In genomic region chr14:72609205-72609916, GRCh38 we compare ENCODE assay signal across 25 cellular contexts.
DNase-seq lines count a peak whose midpoint lies in the region; ATAC-seq and TF ChIP-seq lines count a peak whose summit lies in the region.
"Had no signal": no experiment of that assay in that cellular context is flagged by ENCODE, and none has a peak within 500 bp of the region (broad histone marks: within the 10 kb centered on the region; RNA-seq: fewer than 3 reads in every experiment).

No MANE protein-coding gene starts in this region.

- H3K27me3 Mint-ChIP-seq in activated CD8-positive, alpha-beta memory T cell treated with anti-CD3 and anti-CD28 coated beads, Interleukin-2, amount 10 ng/mL, durations not matched to agents 7 days and 5 days: peaks cover 27% of the 10 kb centered on the region

- H3K27ac ChIP-seq in HEK293 (ENCODE audit: extremely low read depth, low read depth, low read length): no peak overlapping the region
- H3K27ac ChIP-seq: ascending aorta, heart right ventricle had no signal

- no peak for TF ChIP-seq CTCF in HEK293 (tag by site-specific recombination; IDR thresholded peaks at IDR 0.05)

- no peak overlapping the region for H3K27ac Mint-ChIP-seq in activated CD8-positive, alpha-beta memory T cell treated with anti-CD3 and anti-CD28 coated beads, Interleukin-2, amount 10 ng/mL, durations not matched to agents 7 days and 5 days
- H3K27ac Mint-ChIP-seq: activated CD8-positive, alpha-beta T cell treated with anti-CD3 and anti-CD28 coated beads for 36 hours; WTC11 had no signal

- no peaks in the 10 kb centered on the region for H3K4me1 Mint-ChIP-seq in activated CD8-positive, alpha-beta memory T cell treated with anti-CD3 and anti-CD28 coated beads, Interleukin-2, amount 10 ng/mL, durations not matched to agents 7 days and 5 days
- H3K4me1 Mint-ChIP-seq: CD4-positive, CD25-positive, alpha-beta regulatory T cell had no signal

- H3K4me1 ChIP-seq in HEK293 (ENCODE audit: control insufficient read depth, insufficient read depth, low read length): no peaks in the 10 kb centered on the region
- H3K4me1 ChIP-seq: ascending aorta had no signal

- no peaks in the 10 kb centered on the region for H3K36me3 Mint-ChIP-seq in activated CD8-positive, alpha-beta memory T cell treated with anti-CD3 and anti-CD28 coated beads, Interleukin-2, amount 10 ng/mL, durations not matched to agents 7 days and 5 days
- H3K36me3 Mint-ChIP-seq: CD4-positive, CD25-positive, alpha-beta regulatory T cell; WTC11 had no signal

- H3K9me3 Mint-ChIP-seq in activated CD8-positive, alpha-beta memory T cell treated with anti-CD3 and anti-CD28 coated beads, Interleukin-2, amount 10 ng/mL, durations not matched to agents 7 days and 5 days (ENCODE audit: low read depth): no peaks in the 10 kb centered on the region
- H3K9me3 Mint-ChIP-seq: activated CD8-positive, alpha-beta T cell treated with anti-CD3 and anti-CD28 coated beads for 36 hours; activated T-cell treated with anti-CD3 and anti-CD28 coated beads, Interleukin-2, amount 50 U/mL, for 4 hours; CD4-positive, CD25-positive, alpha-beta regulatory T cell; IgD-negative memory B cell had no signal

- no peaks in the 10 kb centered on the region for H3K9me3 ChIP-seq in HEK293 (ENCODE audit: control insufficient read depth, insufficient read depth, low read depth, low read length)
- H3K9me3 ChIP-seq: ascending aorta, heart right ventricle had no signal

- POLR2A ChIA-PET in HEK293 (lab: Yijun Ruan, JAX): no interaction called here

- H3K36me3 ChIP-seq in HEK293 (ENCODE audit: control insufficient read depth in 2 of 2, insufficient read depth in 1 of 2, low read length in 2 of 2): no peaks in the 10 kb centered on the region
- H3K36me3 ChIP-seq: ascending aorta, heart right ventricle had no signal

- CTCF ChIA-PET in HEK293 (lab: Yijun Ruan, JAX): no interaction called here
- CTCF ChIA-PET in activated CD8-positive, alpha-beta memory T cell treated with anti-CD3 and anti-CD28 coated beads, Interleukin-2, amount 10 ng/mL, durations not matched to agents 7 days and 5 days (lab: Charles Lee): no interaction called here

- H3K4me3 ChIP-seq in HEK293 (ENCODE audit: low read depth, low read length): no peak overlapping the region
- H3K4me3 ChIP-seq: ascending aorta, dorsolateral prefrontal cortex, heart right ventricle had no signal

- ATAC-seq in activated CD8-positive, alpha-beta memory T cell treated with anti-CD3 and anti-CD28 coated beads, Interleukin-2, amount 10 ng/mL, durations not matched to agents 7 days and 5 days: no peak
- ATAC-seq in HG03457 (IDR thresholded peaks at IDR 0.05; ENCODE audit: unreplicated experiment): no peak
- ATAC-seq: activated CD8-positive, alpha-beta T cell treated with anti-CD3 and anti-CD28 coated beads for 36 hours; activated T-cell treated with anti-CD3 and anti-CD28 coated beads, Interleukin-2, amount 50 U/mL, for 4 hours; heart right ventricle; WTC11 had no signal

- DNase-seq in activated CD8-positive, alpha-beta memory T cell treated with anti-CD3 and anti-CD28 coated beads, Interleukin-2, amount 10 ng/mL, durations not matched to agents 7 days and 5 days: peak; percentile 31
- DNase-seq in islet precursor cell: peak; percentile 52
- DNase-seq in stimulated activated CD8-positive, alpha-beta memory T cell treated with anti-CD3 and anti-CD28 coated beads, Interleukin-4, amount 100 ng/mL, for 48 hours: peak; percentile 16
- no peak for DNase-seq in anterior cingulate cortex (lab: John Stamatoyannopoulos, UW)
- no peak for DNase-seq in T-helper 9 cell
- DNase-seq: activated CD8-positive, alpha-beta T cell treated with anti-CD3 and anti-CD28 coated beads for 36 hours; activated naive CD4-positive, alpha-beta T cell treated with Interleukin-2 at 50 U/mL for 16 hours; activated T-cell treated with anti-CD3 and anti-CD28 coated beads, Interleukin-2, amount 50 U/mL, for 4 hours; CD4-positive, CD25-positive, alpha-beta regulatory T cell; central memory CD4-positive, alpha-beta T cell; heart right ventricle; left cardiac atrium; NCI-H1092; NCI-H187 treated with DMSO at 0.1 percent for 48 hours; NCI-H526 treated with DMSO at 0.1 percent for 48 hours; nucleus accumbens; retina; stimulated activated naive CD4-positive, alpha-beta T cell treated with Interleukin-2 at 50 U/mL for 16 hours; T1000 had no signal

- no peak overlapping the region for H3K4me3 Mint-ChIP-seq in activated CD8-positive, alpha-beta memory T cell treated with anti-CD3 and anti-CD28 coated beads, Interleukin-2, amount 10 ng/mL, durations not matched to agents 7 days and 5 days
- H3K4me3 Mint-ChIP-seq: activated CD8-positive, alpha-beta T cell treated with anti-CD3 and anti-CD28 coated beads for 36 hours; activated T-cell treated with anti-CD3 and anti-CD28 coated beads, Interleukin-2, amount 50 U/mL, for 4 hours; CD4-positive, CD25-positive, alpha-beta regulatory T cell; IgD-negative memory B cell; WTC11 had no signal

TF ChIP-seq in HEK293, 187 proteins besides CTCF, POLR2A, EP300 and RAD21:
- TF ChIP-seq ZFP41 (tag by site-specific recombination; IDR thresholded peaks at IDR 0.05; ENCODE audit: borderline replicate concordance): no peak
- no peak for TF ChIP-seq ZNF639 (tag by site-specific recombination; IDR thresholded peaks at IDR 0.05)
- TF ChIP-seq SETDB1 (IDR thresholded peaks at IDR 0.05; ENCODE audit: insufficient read length, low read length): no peak
- TF ChIP-seq SCRT2 (tag by site-specific recombination; IDR thresholded peaks at IDR 0.05): 0 out of 2 replicates have a peak, but pooled peaks have one; percentile 13
- no peak for TF ChIP-seq RBAK (tag by site-specific recombination; IDR thresholded peaks at IDR 0.05)
- no peak for TF ChIP-seq ZNF707 (tag by site-specific recombination; IDR thresholded peaks at IDR 0.05)
- peak; percentile 79 for TF ChIP-seq EGR2 (tag by site-specific recombination; IDR thresholded peaks at IDR 0.05; ENCODE audit: low read depth)
- TF ChIP-seq ZNF302 (tag by site-specific recombination; IDR thresholded peaks at IDR 0.05; ENCODE audit: low read depth): no peak
- no peak for TF ChIP-seq ZNF529 (tag by site-specific recombination; IDR thresholded peaks at IDR 0.05; ENCODE audit: insufficient replicate concordance)
- peak; percentile 51 for TF ChIP-seq ZFHX2 (tag by site-specific recombination; conservative IDR thresholded peaks at IDR 0.05)
- no peak for TF ChIP-seq GLI4 (tag by site-specific recombination; IDR thresholded peaks at IDR 0.05)
- no peak for TF ChIP-seq HOXA7 (CRISPR knock-in tag; IDR thresholded peaks at IDR 0.05; ENCODE audit: borderline replicate concordance)
- TF ChIP-seq ZBTB7A (tag by site-specific recombination; IDR thresholded peaks at IDR 0.05; ENCODE audit: low read depth): no peak
TF ChIP-seq in HEK293: peak in this region for 3.

Comparison
In these comparisons a context has a peak if more than half of its experiments do, and no peak if none do; other contexts are left out.
1. DNase-seq: peak in activated CD8-positive, alpha-beta memory T cell treated with anti-CD3 and anti-CD28 coated beads, Interleukin-2, amount 10 ng/mL, durations not matched to agents 7 days and 5 days (single experiment), islet precursor cell (single experiment) and stimulated activated CD8-positive, alpha-beta memory T cell treated with anti-CD3 and anti-CD28 coated beads, Interleukin-4, amount 100 ng/mL, for 48 hours (single experiment); none in anterior cingulate cortex (0 of 58) and T-helper 9 cell (single experiment).